9 cellular contexts compared by ENCODE assay signal in the genomic region with DNA sequence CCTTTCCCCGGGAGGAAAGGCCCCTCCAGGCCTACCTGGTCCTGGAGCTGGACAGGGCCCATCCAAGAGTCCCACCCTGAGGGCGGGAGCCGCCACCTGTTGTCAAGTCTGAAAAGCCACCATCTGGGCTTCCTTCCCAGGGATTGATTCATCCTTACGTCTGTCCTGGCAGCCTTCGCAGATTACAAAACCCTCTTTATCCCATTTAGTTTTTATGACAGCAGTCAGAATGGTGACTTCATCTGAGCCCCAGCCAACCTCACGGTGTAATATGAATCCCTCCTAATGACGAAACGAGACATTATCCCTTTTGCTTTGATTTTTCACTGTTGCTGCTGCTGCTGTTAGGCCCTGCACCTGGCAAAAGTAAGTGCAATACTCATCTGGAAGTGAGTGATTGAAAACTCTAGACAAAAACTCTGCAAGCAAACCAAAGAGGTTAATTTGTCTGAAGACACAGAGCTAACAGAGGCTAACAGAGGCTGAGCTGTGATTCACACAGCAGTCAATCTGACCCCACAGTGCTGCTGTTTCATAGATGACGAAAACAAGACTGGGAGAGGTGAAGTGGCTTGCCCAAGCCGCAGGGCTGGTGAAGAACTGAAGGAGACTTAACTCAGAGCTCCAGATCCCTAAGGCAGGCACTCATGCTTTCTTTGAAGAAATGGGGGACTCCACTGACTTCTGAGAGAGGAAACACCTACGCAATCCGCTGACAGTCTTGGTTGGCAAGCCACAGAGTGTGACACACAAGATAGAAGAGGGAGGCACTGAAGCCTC. TPM values are rescaled to one million over a fixed set of nuclear protein-coding genes. Genes with fewer than 3 reads are reported as not detected.
DNase-seq lines count a peak whose midpoint lies in the region; ATAC-seq and TF ChIP-seq lines count a peak whose summit lies in the region.
"Had no signal": no experiment of that assay in that cellular context is flagged by ENCODE, and none has a peak within 500 bp of the region (broad histone marks: within the 10 kb centered on the region; RNA-seq: fewer than 3 reads in every experiment).

No MANE protein-coding gene starts in this region.

- no peaks in the 10 kb centered on the region for H3K27me3 ChIP-seq in brain microvascular endothelial cell (replicated peaks)

- POLR2A ChIA-PET in GM10248 (lab: Yijun Ruan, JAX): no interaction called here

- H3K4me3 ChIP-seq in brain microvascular endothelial cell (ENCODE audit: low read depth, low read length): no peak overlapping the region

- H3K36me3 ChIP-seq in brain microvascular endothelial cell (replicated peaks): no peaks in the 10 kb centered on the region

- ATAC-seq in GM21723 (IDR thresholded peaks at IDR 0.05; ENCODE audit: unreplicated experiment) (peak; percentile 70), GM21526 (IDR thresholded peaks at IDR 0.05; ENCODE audit: low FRiP score, unreplicated experiment) (no peak), HG03139 (IDR thresholded peaks at IDR 0.05; ENCODE audit: unreplicated experiment) (no peak)

- no peak for TF ChIP-seq CTCF in brain microvascular endothelial cell (IDR thresholded peaks at IDR 0.05; ENCODE audit: low read depth, low read length, missing control alignments)
- no peak for TF ChIP-seq CTCF in GM10248 (IDR thresholded peaks at IDR 0.05; ENCODE audit: control extremely low read depth, extremely low read depth, low read depth, missing control alignments)

- peak overlapping the region; percentile 58 for H3K27ac ChIP-seq in brain microvascular endothelial cell

- in situ Hi-C loops in brain microvascular endothelial cell (cut with HindIII; ENCODE audit: low pct_ligation_motif_present, low sequenced_read_pairs): loop anchor here (25.0 kb wide), 1 partner anchor 128 kb away; the partner anchor contains the start of gene S100A9

- CTCF ChIA-PET in GM10248 (lab: Yijun Ruan, JAX): interaction anchor here (16.2 kb wide), 1 partner anchor 137 kb away, joined by 331 read pairs; the partner anchor contains the start of genes PGLYRP4 and S100A9

- DNase-seq in NCI-H2196 treated with DMSO at 0.1 percent for 48 hours (lab: John Stamatoyannopoulos, UW; ENCODE audit: unreplicated experiment) (peak; percentile 88), brain microvascular endothelial cell (peak; percentile 83), mucosa of gallbladder (ENCODE audit: low spot score) (peak; percentile 32), dermis blood vessel endothelial cell (no peak), GM10248 (ENCODE audit: extremely low spot score) (no peak)

RNA-seq across cellular contexts. Expression of gene S100A7, which starts 30.0 kb away (rescaled TPM):
- total RNA-seq in mucosa of gallbladder (not detected), dermis blood vessel endothelial cell (not detected in 2 replicates)
- total RNA-seq: epithelial cell of proximal tubule had no signal

RNA-seq across cellular contexts. Expression of gene S100A6, which starts 45.3 kb away (rescaled TPM):
- 824 TPM for total RNA-seq in mucosa of gallbladder
- total RNA-seq in dermis blood vessel endothelial cell: 239 and 342 TPM in 2 replicates

RNA-seq across cellular contexts. Expression of gene S100A5, which starts 50.3 kb away (rescaled TPM):
- total RNA-seq in mucosa of gallbladder (not detected), dermis blood vessel endothelial cell (not detected in 2 replicates)

RNA-seq across cellular contexts. Expression of gene S100A4, which starts 55.1 kb away (rescaled TPM):
- 66.8 TPM for total RNA-seq in mucosa of gallbladder
- 7.1 and 22.6 TPM in 2 replicates for total RNA-seq in dermis blood vessel endothelial cell

RNA-seq across cellular contexts. Expression of gene S100A3, which starts 58.6 kb away (rescaled TPM):
- not detected for total RNA-seq in mucosa of gallbladder
- 1.3 and 1.4 TPM in 2 replicates for total RNA-seq in dermis blood vessel endothelial cell

Comparison
In these comparisons a context has a peak if more than half of its experiments do, and no peak if none do; other contexts are left out.
1. DNase-seq: peak in NCI-H2196 treated with DMSO at 0.1 percent for 48 hours (single experiment), brain microvascular endothelial cell (single experiment) and mucosa of gallbladder (single experiment); none in dermis blood vessel endothelial cell (single experiment) and GM10248 (single experiment).